Comparison of ENCODE assay signal across 8 cellular contexts in genomic region chr18:76398899-76399612, GRCh38.
DNase-seq lines count a peak whose midpoint lies in the region; ATAC-seq, FAIRE-seq and TF ChIP-seq lines count a peak whose summit lies in the region.

No MANE protein-coding gene starts in this region.

- CTCF ChIA-PET in activated B cell treated with CpG ODN at 0.5 μM for 24 hours (lab: Charles Lee): interaction anchor here (0.7 to 6.0 kb wide), 14 partner anchors 11 to 1400 kb away, joined by 3 to 137 read pairs (median 4); no protein-coding TSS in a partner anchor
- CTCF ChIA-PET in mammary epithelial cell (lab: Charles Lee; ENCODE audit: low non-redundant PET): interaction anchor here (0.5 to 1.0 kb wide), 5 partner anchors 46 to 301 kb away, joined by 3 to 8 read pairs (median 4); no protein-coding TSS in a partner anchor

- no peaks in the 10 kb centered on the region for H3K27me3 ChIP-seq in mammary epithelial cell (ENCODE audit: insufficient read depth, low read length)
- H3K27me3 ChIP-seq in keratinocyte (ENCODE audit: control insufficient read depth, extremely low read depth, insufficient read depth, low read length): no peaks in the 10 kb centered on the region

- H3K4me3 ChIP-seq in AG09309 (ENCODE audit: control insufficient read depth, low read depth, low read length) (no peak overlapping the region), mammary epithelial cell (replicated peaks in 1 of 3; ENCODE audit: insufficient read depth in 1 of 3, low read depth in 2 of 3, low read length in 3 of 3) (no peak overlapping the region), keratinocyte (ENCODE audit: control insufficient read depth in 2 of 3, extremely low read depth in 1 of 3, insufficient read depth in 2 of 3, low read depth in 1 of 3, low read length in 3 of 3) (no peak overlapping the region)

- H3K9me1 ChIP-seq in keratinocyte (ENCODE audit: control insufficient read depth, extremely low read depth, insufficient read depth, low read length): no peaks in the 10 kb centered on the region

- peak; percentile 84 for ATAC-seq in GM18873 (IDR thresholded peaks at IDR 0.05; ENCODE audit: low FRiP score, unreplicated experiment)
- ATAC-seq in HG03097 (IDR thresholded peaks at IDR 0.05; ENCODE audit: low FRiP score, unreplicated experiment): peak; percentile 86
- ATAC-seq in activated B cell treated with CpG ODN at 0.5 μM for 24 hours (ENCODE audit: low read depth): peak; percentile 95

- H3K4me1 ChIP-seq in mammary epithelial cell (ENCODE audit: insufficient read depth, low read length): peaks cover 12% of the 10 kb centered on the region
- peaks cover 7% of the 10 kb centered on the region for H3K4me1 ChIP-seq in keratinocyte (ENCODE audit: control insufficient read depth, extremely low read depth, insufficient read depth, low read length)

- peak; percentile 99 for TF ChIP-seq CTCF in AG09309 (IDR thresholded peaks at IDR 0.05; ENCODE audit: control insufficient read depth, insufficient read depth, low read depth, low read length, missing control alignments)
- TF ChIP-seq CTCF in activated B cell treated with CpG ODN at 0.5 μM for 24 hours (IDR thresholded peaks at IDR 0.05): peak; percentile 94
- peak; percentile 97 to 98 for TF ChIP-seq CTCF in mammary epithelial cell (conservative IDR thresholded peaks at IDR 0.05 in 1 of 2, IDR thresholded peaks at IDR 0.05 in 1 of 2; ENCODE audit: extremely low read depth in 1 of 2, insufficient read depth in 1 of 2, low read depth in 1 of 2, low read length in 2 of 2)
- TF ChIP-seq CTCF in keratinocyte (optimal IDR thresholded peaks at IDR 0.05 in 1 of 3, IDR thresholded peaks at IDR 0.05 in 1 of 3, conservative IDR thresholded peaks at IDR 0.05 in 1 of 3; ENCODE audit: extremely low read depth in 1 of 3, insufficient read depth in 2 of 3, low read length in 3 of 3): peak; percentile 98 to 99 (median 99)

- intact Hi-C loops in activated B cell treated with CpG ODN at 0.5 μM for 24 hours (cut with micrococcal nuclease): loop anchor here (1.0 to 10.0 kb wide), 6 partner anchors 173 to 406 kb away; no protein-coding TSS in a partner anchor
- intact Hi-C loops in mammary epithelial cell (cut with micrococcal nuclease): loop anchor here (1.0 to 2.0 kb wide), 6 partner anchors 62 to 310 kb away; no protein-coding TSS in a partner anchor

- no peaks in the 10 kb centered on the region for H3K27me3 Mint-ChIP-seq in activated B cell treated with CpG ODN at 0.5 μM for 24 hours

- POLR2A ChIA-PET in activated B cell treated with CpG ODN at 0.5 μM for 24 hours (lab: Charles Lee): no interaction called here

- H3K9ac ChIP-seq in mammary epithelial cell (ENCODE audit: insufficient read depth, low read length): no peak overlapping the region
- no peak overlapping the region for H3K9ac ChIP-seq in keratinocyte (ENCODE audit: control insufficient read depth, extremely low read depth, insufficient read depth, low read length)

- no peak overlapping the region for H3K4me2 ChIP-seq in mammary epithelial cell (ENCODE audit: insufficient read depth, low read depth, low read length)
- H3K4me2 ChIP-seq in keratinocyte (ENCODE audit: control insufficient read depth, extremely low read depth, insufficient read depth, low read depth, low read length): no peak overlapping the region

- no TSS peak for BruUV-seq in mammary epithelial cell (replicated peaks; lab: Mats Ljungman, UMichigan)

- no peak overlapping the region for H3K27ac ChIP-seq in mammary epithelial cell (ENCODE audit: insufficient read depth, low read depth, low read length)
- no peak overlapping the region for H3K27ac ChIP-seq in keratinocyte (ENCODE audit: control insufficient read depth, insufficient read depth, low read length)

- H3K4me1 Mint-ChIP-seq in activated B cell treated with CpG ODN at 0.5 μM for 24 hours: peaks cover 7% of the 10 kb centered on the region

- no peaks in the 10 kb centered on the region for H4K20me1 ChIP-seq in mammary epithelial cell (ENCODE audit: insufficient read depth, low read length)
- peaks cover 11% of the 10 kb centered on the region for H4K20me1 ChIP-seq in keratinocyte (ENCODE audit: control insufficient read depth, extremely low read depth, insufficient read depth, low read length)

- H3K27ac Mint-ChIP-seq in activated B cell treated with CpG ODN at 0.5 μM for 24 hours: no peak overlapping the region

- peak; percentile 28 for DNase-seq in AG09309 (ENCODE audit: low read depth)
- DNase-seq in NCI-H2196 (lab: John Stamatoyannopoulos, UW; ENCODE audit: unreplicated experiment): peak; percentile 81
- DNase-seq in activated B cell treated with CpG ODN at 0.5 μM for 24 hours: peak; percentile 66
- DNase-seq in mammary epithelial cell: peak; percentile 58
- peak; percentile 19 for DNase-seq in keratinocyte (ENCODE audit: low read depth, low spot score)
- DNase-seq in stimulated activated CD4-positive, alpha-beta T cell treated with anti-CD3 and anti-CD28 coated beads, Interleukin-1b, Interleukin-23, amount 100 ng/mL, for 4 hours (ENCODE audit: low read depth in 2 of 2): peak; percentile 70 to 73

- H3K36me3 ChIP-seq in mammary epithelial cell (ENCODE audit: insufficient read depth, low read length) (no peaks in the 10 kb centered on the region), keratinocyte (ENCODE audit: control insufficient read depth in 2 of 2, extremely low read depth in 1 of 2, insufficient read depth in 2 of 2, low read length in 2 of 2) (peaks cover 4 to 7% of the 10 kb centered on the region in 2 experiments)

- 12% methylated on average over 14 of the region's 14 CpGs for WGBS in mammary epithelial cell (ENCODE audit: low coverage, missing lambda C conversion rate)

- peaks cover 6% of the 10 kb centered on the region for H3K36me3 Mint-ChIP-seq in activated B cell treated with CpG ODN at 0.5 μM for 24 hours (ENCODE audit: low read depth)

- in situ Hi-C loops in mammary epithelial cell (cut with MboI; ENCODE audit: low sequenced_read_pairs in 2 of 2): loop anchor here in 1 of 2 donors (5.0 kb wide), 1 partner anchor 308 kb away; no protein-coding TSS in a partner anchor

- H2AFZ ChIP-seq in mammary epithelial cell (ENCODE audit: low read depth, low read length) (no peak overlapping the region), keratinocyte (ENCODE audit: control insufficient read depth, low read length) (no peak overlapping the region)

- H3K79me2 ChIP-seq in mammary epithelial cell (ENCODE audit: insufficient read depth, low read length): peaks cover 54% of the 10 kb centered on the region
- H3K79me2 ChIP-seq in keratinocyte (ENCODE audit: control insufficient read depth, insufficient read depth, low read length): peaks cover 26% of the 10 kb centered on the region

- dilution Hi-C loops in mammary epithelial cell (cut with HindIII; ENCODE audit: low sequenced_read_pairs): no loop called here
- dilution Hi-C loops in keratinocyte (cut with MboI; ENCODE audit: extremely low pct_ligation_motif_present, low sequenced_read_pairs): no loop called here

- no peaks in the 10 kb centered on the region for H3K9me3 ChIP-seq in mammary epithelial cell (replicated peaks; ENCODE audit: insufficient read depth, low read length)
- no peaks in the 10 kb centered on the region for H3K9me3 ChIP-seq in keratinocyte (ENCODE audit: control insufficient read depth, low read depth, low read length)

- no peaks in the 10 kb centered on the region for H3K9me3 Mint-ChIP-seq in activated B cell treated with CpG ODN at 0.5 μM for 24 hours

- peak; percentile 85 for FAIRE-seq in keratinocyte (lab: Jason Lieb, UNC)

- H3K4me3 Mint-ChIP-seq in activated B cell treated with CpG ODN at 0.5 μM for 24 hours: no peak overlapping the region

Comparison
In these comparisons a context has a peak if more than half of its experiments do, and no peak if none do; other contexts are left out.
1. DNase-seq: peak in every context shown above with its lines; median percentile 81 in NCI-H2196; 72 in stimulated activated CD4-positive, alpha-beta T cell treated with anti-CD3 and anti-CD28 coated beads, Interleukin-1b, Interleukin-23, amount 100 ng/mL, for 4 hours; 66 in activated B cell treated with CpG ODN at 0.5 μM for 24 hours; 58 in mammary epithelial cell; 28 in AG09309; 19 in keratinocyte.